18 cellular contexts compared by ENCODE assay signal in genomic region chr18:518081-518480, GRCh38. TPM values are rescaled to one million over a fixed set of nuclear protein-coding genes. Genes with fewer than 3 reads are reported as not detected.
DNase-seq lines count a peak whose midpoint lies in the region; ATAC-seq, FAIRE-seq and TF ChIP-seq lines count a peak whose summit lies in the region.
"Had no signal": no experiment of that assay in that cellular context is flagged by ENCODE, and none has a peak within 500 bp of the region (broad histone marks: within the 10 kb centered on the region; RNA-seq: fewer than 3 reads in every experiment).

No MANE protein-coding gene starts in this region.

- no peak overlapping the region for H3K23ac ChIP-seq in mesenchymal stem cell (ENCODE audit: low read length in 2 of 2)

- peak overlapping the region; percentile 63 to 72 for H3K27ac Mint-ChIP-seq in natural killer cell treated with Interleukin-12 subunit alpha and Interleukin-12 subunit beta and Interleukin-15 and Interleukin-18, amount 100 ng/mL, for 72 hours
- H3K27ac Mint-ChIP-seq in natural killer cell = no peak overlapping the region
- H3K27ac Mint-ChIP-seq in dendritic cell treated with granulocyte-macrophage colony-stimulating factor and Interleukin-4, amounts not matched to agents 40 ng/mL and 50 ng/mL, for 4 days = peak overlapping the region; percentile 78

- peak overlapping the region; percentile 66 for H4K8ac ChIP-seq in mesenchymal stem cell (ENCODE audit: low read length)

- no peak for DNase-seq in natural killer cell treated with Interleukin-12 subunit alpha and Interleukin-12 subunit beta and Interleukin-15 and Interleukin-18, amount 100 ng/mL, for 72 hours (ENCODE audit: low spot score)
- no peak for DNase-seq in natural killer cell
- no peak for DNase-seq in mesenchymal stem cell
- no peak for DNase-seq in frontal cortex (ENCODE audit: low spot score in 2 of 2)
- DNase-seq in sciatic nerve (ENCODE audit: low spot score) = no peak
- DNase-seq in activated CD8-positive, alpha-beta memory T cell treated with anti-CD3 and anti-CD28 coated beads, Interleukin-2, amount 50 U/mL, for 4 hours = no peak
- no peak for DNase-seq in NCI-H82 (lab: John Stamatoyannopoulos, UW)
- DNase-seq: 8988T, DMS 273 treated with DMSO at 0.1 percent for 48 hours, DND-41, NCI-H1694 treated with DMSO at 0.1 percent for 48 hours, NCI-H510A, NCI-H748 treated with DMSO at 0.1 percent for 48 hours, RPMI8226, SHP77 treated with DMSO at 0.1 percent for 48 hours had no signal

- H3K18ac ChIP-seq in mesenchymal stem cell (ENCODE audit: low read depth in 1 of 2, low read length in 2 of 2) = peak overlapping the region; percentile 34 to 37

- no peaks in the 10 kb centered on the region for H3K27me3 ChIP-seq in mesenchymal stem cell (ENCODE audit: control insufficient read depth in 1 of 2, insufficient read depth in 1 of 2, low read length in 2 of 2)

- H2BK15ac ChIP-seq in mesenchymal stem cell (ENCODE audit: low read depth, poor library complexity, severe bottlenecking) = no peak overlapping the region

- H3K4ac ChIP-seq in mesenchymal stem cell (ENCODE audit: low read depth in 1 of 2, low read length in 2 of 2) = no peak overlapping the region

- no peaks in the 10 kb centered on the region for H3K79me1 ChIP-seq in mesenchymal stem cell (replicated peaks; ENCODE audit: low read length, poor library complexity, severe bottlenecking)

- no peak for TF ChIP-seq CTCF in natural killer cell (IDR thresholded peaks at IDR 0.05)

- H2BK12ac ChIP-seq in mesenchymal stem cell (ENCODE audit: low read length in 2 of 2) = no peak overlapping the region

- no peak overlapping the region for H3K14ac ChIP-seq in mesenchymal stem cell (ENCODE audit: low read length in 2 of 2)

- intact Hi-C loops in natural killer cell (cut with micrococcal nuclease) (no loop called here), sciatic nerve (cut with DNase I) (no loop called here)
- intact Hi-C loops in dendritic cell treated with granulocyte-macrophage colony-stimulating factor and Interleukin-4, amounts not matched to agents 40 ng/mL and 50 ng/mL, for 4 days (cut with micrococcal nuclease) = no loop called here

- H3K4me1 Mint-ChIP-seq in natural killer cell treated with Interleukin-12 subunit alpha and Interleukin-12 subunit beta and Interleukin-15 and Interleukin-18, amount 100 ng/mL, for 72 hours (ENCODE audit: low read depth in 2 of 2) = peaks cover 16 to 27% of the 10 kb centered on the region in 2 donors
- H3K4me1 Mint-ChIP-seq in natural killer cell = peaks cover 11 to 16% of the 10 kb centered on the region in 2 donors
- peaks cover 37% of the 10 kb centered on the region for H3K4me1 Mint-ChIP-seq in dendritic cell treated with granulocyte-macrophage colony-stimulating factor and Interleukin-4, amounts not matched to agents 40 ng/mL and 50 ng/mL, for 4 days (ENCODE audit: low read depth)

- no peak overlapping the region for H4K91ac ChIP-seq in mesenchymal stem cell (ENCODE audit: low read length)

- H2AFZ ChIP-seq in mesenchymal stem cell (ENCODE audit: low read depth, low read length) = no peak overlapping the region

- no peaks in the 10 kb centered on the region for H3K9me3 ChIP-seq in mesenchymal stem cell (ENCODE audit: control insufficient read depth, low read length)
- H3K9me3 ChIP-seq: HAP-1 had no signal

- H3K9ac ChIP-seq in mesenchymal stem cell (ENCODE audit: low read length) = no peak overlapping the region

- H3K4me1 ChIP-seq in mesenchymal stem cell (ENCODE audit: control insufficient read depth, insufficient read depth, low read depth, low read length) = peaks cover 6% of the 10 kb centered on the region
- H3K4me1 ChIP-seq: HAP-1 had no signal

- no peak overlapping the region for H2BK120ac ChIP-seq in mesenchymal stem cell (ENCODE audit: low read depth, low read length)

- H3K36me3 ChIP-seq in mesenchymal stem cell (ENCODE audit: control insufficient read depth in 1 of 2, insufficient read depth in 2 of 2, low read depth in 1 of 2, low read length in 2 of 2) = no peaks in the 10 kb centered on the region
- H3K36me3 ChIP-seq: HAP-1 had no signal

- peaks cover 3 to 17% of the 10 kb centered on the region in 2 donors for H3K27me3 Mint-ChIP-seq in natural killer cell treated with Interleukin-12 subunit alpha and Interleukin-12 subunit beta and Interleukin-15 and Interleukin-18, amount 100 ng/mL, for 72 hours
- peaks cover 0 to 4% of the 10 kb centered on the region in 2 donors for H3K27me3 Mint-ChIP-seq in natural killer cell (ENCODE audit: low read depth in 2 of 2)
- peaks cover 14% of the 10 kb centered on the region for H3K27me3 Mint-ChIP-seq in dendritic cell treated with granulocyte-macrophage colony-stimulating factor and Interleukin-4, amounts not matched to agents 40 ng/mL and 50 ng/mL, for 4 days

- H3K4me3 ChIP-seq in mesenchymal stem cell (ENCODE audit: insufficient read depth in 1 of 2, low read depth in 1 of 2, low read length in 2 of 2) = no peak overlapping the region
- H3K4me3 ChIP-seq: HAP-1 had no signal

- peaks cover 4% of the 10 kb centered on the region for H3K36me3 Mint-ChIP-seq in natural killer cell treated with Interleukin-12 subunit alpha and Interleukin-12 subunit beta and Interleukin-15 and Interleukin-18, amount 100 ng/mL, for 72 hours
- no peaks in the 10 kb centered on the region for H3K36me3 Mint-ChIP-seq in natural killer cell
- peaks cover 12% of the 10 kb centered on the region for H3K36me3 Mint-ChIP-seq in dendritic cell treated with granulocyte-macrophage colony-stimulating factor and Interleukin-4, amounts not matched to agents 40 ng/mL and 50 ng/mL, for 4 days (ENCODE audit: low read depth)

- peaks cover 3% of the 10 kb centered on the region for H3K9me3 Mint-ChIP-seq in natural killer cell treated with Interleukin-12 subunit alpha and Interleukin-12 subunit beta and Interleukin-15 and Interleukin-18, amount 100 ng/mL, for 72 hours
- H3K9me3 Mint-ChIP-seq in natural killer cell = peaks cover 0 to 4% of the 10 kb centered on the region in 2 donors
- H3K9me3 Mint-ChIP-seq in dendritic cell treated with granulocyte-macrophage colony-stimulating factor and Interleukin-4, amounts not matched to agents 40 ng/mL and 50 ng/mL, for 4 days = peaks cover 18% of the 10 kb centered on the region

- no peak for FAIRE-seq in frontal cortex (lab: Jason Lieb, UNC)
- FAIRE-seq: G401.6 had no signal

- peak overlapping the region; percentile 25 for H3K4me3 Mint-ChIP-seq in natural killer cell treated with Interleukin-12 subunit alpha and Interleukin-12 subunit beta and Interleukin-15 and Interleukin-18, amount 100 ng/mL, for 72 hours
- no peak overlapping the region for H3K4me3 Mint-ChIP-seq in natural killer cell
- H3K4me3 Mint-ChIP-seq in dendritic cell treated with granulocyte-macrophage colony-stimulating factor and Interleukin-4, amounts not matched to agents 40 ng/mL and 50 ng/mL, for 4 days = no peak overlapping the region

- H2BK5ac ChIP-seq in mesenchymal stem cell (ENCODE audit: low read depth, low read length, poor library complexity, severe bottlenecking) = no peak overlapping the region

- peak in 1 of 2 donors; percentile 49 for ATAC-seq in natural killer cell treated with Interleukin-12 subunit alpha and Interleukin-12 subunit beta and Interleukin-15 and Interleukin-18, amount 100 ng/mL, for 72 hours
- no peak for ATAC-seq in natural killer cell
- no peak for ATAC-seq in sciatic nerve

- WGBS in mesenchymal stem cell = 81% methylated on average over 2 of the region's 3 CpGs

- no peak overlapping the region for H3K27ac ChIP-seq in mesenchymal stem cell (ENCODE audit: low read length, poor library complexity, severe bottlenecking)

- H3K4me2 ChIP-seq in mesenchymal stem cell (ENCODE audit: low read length, poor library complexity, severe bottlenecking) = no peak overlapping the region

- no peak overlapping the region for H2AK5ac ChIP-seq in mesenchymal stem cell (ENCODE audit: low read length, severe bottlenecking)

RNA-seq across cellular contexts. Expression of gene COLEC12, which starts 17.6 kb away (rescaled TPM):
- total RNA-seq in natural killer cell treated with Interleukin-12 subunit alpha and Interleukin-12 subunit beta and Interleukin-15 and Interleukin-18, amount 100 ng/mL, for 72 hours = not detected
- total RNA-seq in natural killer cell (not detected), frontal cortex (16.7 TPM), sciatic nerve (19.3 TPM)
- polyA plus RNA-seq in mesenchymal stem cell (2013, experiment 1 of 2) = 8.9 TPM
- polyA plus RNA-seq in mesenchymal stem cell (2013, experiment 2 of 2) = 9.2 TPM

Comparison
In these comparisons a context has a peak if more than half of its experiments do, and no peak if none do; other contexts are left out.
1. H3K27ac Mint-ChIP-seq: peak in natural killer cell treated with Interleukin-12 subunit alpha and Interleukin-12 subunit beta and Interleukin-15 and Interleukin-18, amount 100 ng/mL, for 72 hours (2 of 2) and dendritic cell treated with granulocyte-macrophage colony-stimulating factor and Interleukin-4, amounts not matched to agents 40 ng/mL and 50 ng/mL, for 4 days (single experiment); none in natural killer cell (0 of 2).
2. RNA of gene COLEC12, which starts 17.6 kb away (total RNA-seq): 19.3 TPM in sciatic nerve (single experiment) and 16.7 TPM in frontal cortex (single experiment); not detected in natural killer cell and not detected in natural killer cell treated with Interleukin-12 subunit alpha and Interleukin-12 subunit beta and Interleukin-15 and Interleukin-18, amount 100 ng/mL, for 72 hours; every median in the first group is over 10 times any median in the second.